Comparison of ENCODE assay signal across 1 cellular context in genomic region chr11:6476571-6476970, GRCh38.
TF ChIP-seq lines count a peak whose summit lies in the region.

No MANE protein-coding gene starts in this region.

TF ChIP-seq in WTC11, 78 proteins besides CTCF, POLR2A, EP300 and RAD21 (continued from another document):
- no peak for TF ChIP-seq ESRRA (CRISPR knock-in tag; IDR thresholded peaks at IDR 0.05; ENCODE audit: borderline replicate concordance)
